ENCODE assay signal across 23 cellular contexts in genomic region chr12:11756523-11756922, GRCh38.
DNase-seq lines count a peak whose midpoint lies in the region; ATAC-seq and TF ChIP-seq lines count a peak whose summit lies in the region.
"Had no signal": no experiment of that assay in that cellular context is flagged by ENCODE, and none has a peak within 500 bp of the region (broad histone marks: within the 10 kb centered on the region; RNA-seq: fewer than 3 reads in every experiment).

No MANE protein-coding gene starts in this region.

- H3K36me3 ChIP-seq in mucosa of descending colon (ENCODE audit: low read depth) = no peaks in the 10 kb centered on the region
- H3K36me3 ChIP-seq in thoracic aorta = no peaks in the 10 kb centered on the region

- ATAC-seq in activated T-helper 17 cell treated with anti-CD3 and anti-CD28 coated beads, Interleukin-2, amount 50 U/mL, for 72 hours (replicated peaks) = no peak
- peak; percentile 69 for ATAC-seq in mucosa of descending colon
- no peak for ATAC-seq in thoracic aorta (ENCODE audit: insufficient number of reproducible peaks, low FRiP score, low read depth)
- ATAC-seq: K562; stimulated activated effector memory CD8-positive, alpha-beta T cell treated with anti-CD3 and anti-CD28 coated beads, Interleukin-12 subunit alpha, Interleukin-12 subunit beta, amount 100 ng/mL, for 72 hours had no signal

- H3K4me3 Mint-ChIP-seq in activated T-helper 17 cell treated with anti-CD3 and anti-CD28 coated beads, Interleukin-2, amount 50 U/mL, for 72 hours = no peak overlapping the region
- H3K4me3 Mint-ChIP-seq: activated naive CD8-positive, alpha-beta T cell; mesothelial cell of epicardium; nephron progenitor cell; stimulated activated effector memory CD8-positive, alpha-beta T cell treated with anti-CD3 and anti-CD28 coated beads, Interleukin-12 subunit alpha, Interleukin-12 subunit beta, amount 100 ng/mL, for 72 hours; T-helper 1 cell treated with Interleukin-12 subunit alpha and Interleukin-12 subunit beta and Interleukin-4 antibody, amounts not matched to agents 30 μg/mL and 1 μg/mL, for 36 hours had no signal

- no peak for TF ChIP-seq CTCF in mucosa of descending colon (IDR thresholded peaks at IDR 0.05)
- no peak for TF ChIP-seq CTCF in thoracic aorta (IDR thresholded peaks at IDR 0.05)

- no peaks in the 10 kb centered on the region for H3K9me3 ChIP-seq in mucosa of descending colon
- no peaks in the 10 kb centered on the region for H3K9me3 ChIP-seq in thoracic aorta

- H3K27me3 Mint-ChIP-seq in activated T-helper 17 cell treated with anti-CD3 and anti-CD28 coated beads, Interleukin-2, amount 50 U/mL, for 72 hours = no peaks in the 10 kb centered on the region
- H3K27me3 Mint-ChIP-seq: activated naive CD8-positive, alpha-beta T cell had no signal

- H3K27me3 ChIP-seq in thoracic aorta (replicated peaks; ENCODE audit: insufficient read depth) = no peaks in the 10 kb centered on the region

- intact Hi-C loops in mucosa of descending colon (cut with DNase I, micrococcal nuclease) = no loop called here

- peaks cover 31% of the 10 kb centered on the region for H3K4me1 Mint-ChIP-seq in activated T-helper 17 cell treated with anti-CD3 and anti-CD28 coated beads, Interleukin-2, amount 50 U/mL, for 72 hours

- H3K4me3 ChIP-seq in mucosa of descending colon (no peak overlapping the region), thoracic aorta (no peak overlapping the region)
- H3K4me3 ChIP-seq: K562 had no signal

- peak overlapping the region; percentile 14 for H3K27ac Mint-ChIP-seq in activated T-helper 17 cell treated with anti-CD3 and anti-CD28 coated beads, Interleukin-2, amount 50 U/mL, for 72 hours
- H3K27ac Mint-ChIP-seq: activated naive CD8-positive, alpha-beta T cell; mesothelial cell of epicardium; nephron progenitor cell; stimulated activated effector memory CD8-positive, alpha-beta T cell treated with anti-CD3 and anti-CD28 coated beads, Interleukin-12 subunit alpha, Interleukin-12 subunit beta, amount 100 ng/mL, for 72 hours; T-helper 1 cell treated with Interleukin-12 subunit alpha and Interleukin-12 subunit beta and Interleukin-4 antibody, amounts not matched to agents 30 μg/mL and 1 μg/mL, for 36 hours had no signal

- peak; percentile 21 for DNase-seq in NCI-H345 (lab: John Stamatoyannopoulos, UW)
- DNase-seq in NCI-H345 treated with DMSO at 0.1 percent for 48 hours (lab: John Stamatoyannopoulos, UW; ENCODE audit: unreplicated experiment) = no peak
- no peak for DNase-seq in mucosa of descending colon
- no peak for DNase-seq in thoracic aorta (ENCODE audit: low spot score)
- no peak for DNase-seq in A172 (ENCODE audit: low spot score)
- no peak for DNase-seq in effector CD4-positive, alpha-beta T cell
- no peak for DNase-seq in GOT3 (lab: John Stamatoyannopoulos, UW)
- DNase-seq: activated CD4-positive, alpha-beta T cell treated with anti-CD3 and anti-CD28 coated beads for 48 hours; HCEC 1CT; NCI-H187; NCI-H226; NCI-H82; nephron progenitor cell; stimulated activated CD4-positive, alpha-beta T cell treated with anti-CD3 and anti-CD28 coated beads, Interleukin-1b, Interleukin-23, amount 100 ng/mL, for 48 hours; trophoblast cell had no signal

- no peaks in the 10 kb centered on the region for H3K9me3 Mint-ChIP-seq in activated T-helper 17 cell treated with anti-CD3 and anti-CD28 coated beads, Interleukin-2, amount 50 U/mL, for 72 hours
- H3K9me3 Mint-ChIP-seq: mesothelial cell of epicardium; nephron progenitor cell; stimulated activated effector memory CD8-positive, alpha-beta T cell treated with anti-CD3 and anti-CD28 coated beads, Interleukin-12 subunit alpha, Interleukin-12 subunit beta, amount 100 ng/mL, for 72 hours; T-helper 1 cell treated with Interleukin-12 subunit alpha and Interleukin-12 subunit beta and Interleukin-4 antibody, amounts not matched to agents 30 μg/mL and 1 μg/mL, for 36 hours had no signal

- H3K4me1 ChIP-seq in mucosa of descending colon (ENCODE audit: low read depth) (peaks cover 19% of the 10 kb centered on the region), thoracic aorta (ENCODE audit: control insufficient read depth in 1 of 2, low read depth in 2 of 2) (peaks cover 69 to 87% of the 10 kb centered on the region in 2 donors)
- H3K4me1 ChIP-seq: parathyroid adenoma had no signal

- H3K36me3 Mint-ChIP-seq in activated T-helper 17 cell treated with anti-CD3 and anti-CD28 coated beads, Interleukin-2, amount 50 U/mL, for 72 hours (ENCODE audit: low read depth) = peaks cover 92% of the 10 kb centered on the region

- peak overlapping the region; percentile 89 to 96 for H3K27ac ChIP-seq in thoracic aorta
- H3K27ac ChIP-seq: 22Rv1, parathyroid adenoma had no signal
